In genomic region chr14:75041613-75042012, GRCh38 we compare ENCODE assay signal across 17 cellular contexts. TPM values are rescaled to one million over a fixed set of nuclear protein-coding genes. Genes with fewer than 3 reads are reported as not detected.
A peak's percentile ranks its signal among the peaks of the same experiment; 100 is the strongest.
DNase-seq lines count a peak whose midpoint lies in the region; ATAC-seq and TF ChIP-seq lines count a peak whose summit lies in the region.
"Had no signal": no experiment of that assay in that cellular context is flagged by ENCODE, and none has a peak within 500 bp of the region (broad histone marks: within the 10 kb centered on the region; RNA-seq: fewer than 3 reads in every experiment).

No MANE protein-coding gene starts in this region.

- no peaks in the 10 kb centered on the region for H3K27me3 Mint-ChIP-seq in natural killer cell (ENCODE audit: low read depth in 2 of 2)
- H3K27me3 Mint-ChIP-seq in effector memory CD8-positive, alpha-beta T cell = no peaks in the 10 kb centered on the region
- H3K27me3 Mint-ChIP-seq: CD4-positive, CD25-positive, alpha-beta regulatory T cell; memory B cell had no signal

- H3K4me1 ChIP-seq in duodenal mucosa (ENCODE audit: control insufficient read depth in 1 of 2, insufficient read depth in 2 of 2, low read length in 2 of 2) = peaks cover 17 to 27% of the 10 kb centered on the region in 2 donors
- H3K4me1 ChIP-seq in effector memory CD4-positive, alpha-beta T cell (ENCODE audit: control insufficient read depth, insufficient read depth, low read length, poor library complexity, severe bottlenecking) = no peaks in the 10 kb centered on the region

- H3K4me1 Mint-ChIP-seq in natural killer cell = peaks cover 4 to 22% of the 10 kb centered on the region in 2 donors
- peaks cover 6 to 20% of the 10 kb centered on the region in 2 donors for H3K4me1 Mint-ChIP-seq in effector memory CD8-positive, alpha-beta T cell (ENCODE audit: low read depth in 2 of 2)

- H3K27ac Mint-ChIP-seq in natural killer cell = no peak overlapping the region
- H3K27ac Mint-ChIP-seq in effector memory CD8-positive, alpha-beta T cell = no peak overlapping the region
- H3K27ac Mint-ChIP-seq: activated naive CD4-positive, alpha-beta T cell treated with anti-CD3 and anti-CD28 coated beads for 36 hours; memory B cell had no signal

- H3K27me3 ChIP-seq in duodenal mucosa (ENCODE audit: control insufficient read depth in 1 of 2, insufficient read depth in 2 of 2, low read length in 2 of 2) = no peaks in the 10 kb centered on the region
- H3K27me3 ChIP-seq in effector memory CD4-positive, alpha-beta T cell (replicated peaks; ENCODE audit: control insufficient read depth, insufficient read depth, low read length, poor library complexity, severe bottlenecking) = no peaks in the 10 kb centered on the region
- H3K27me3 ChIP-seq: cardiac muscle cell, thyroid gland had no signal

- peak overlapping the region in 1 of 2 donors; percentile 35 for H3K9ac ChIP-seq in duodenal mucosa (ENCODE audit: low read depth in 1 of 2, low read length in 2 of 2)

- H3K4me3 Mint-ChIP-seq in natural killer cell = no peak overlapping the region
- H3K4me3 Mint-ChIP-seq in effector memory CD8-positive, alpha-beta T cell = no peak overlapping the region
- H3K4me3 Mint-ChIP-seq: activated naive CD4-positive, alpha-beta T cell treated with anti-CD3 and anti-CD28 coated beads for 36 hours; CD4-positive, CD25-positive, alpha-beta regulatory T cell; memory B cell had no signal

- H3K27ac ChIP-seq in duodenal mucosa (ENCODE audit: low read depth, low read length) = peak overlapping the region; percentile 13
- no peak overlapping the region for H3K27ac ChIP-seq in effector memory CD4-positive, alpha-beta T cell (ENCODE audit: insufficient read depth, low read length, poor library complexity, severe bottlenecking)
- H3K27ac ChIP-seq: cardiac muscle cell, thyroid gland had no signal

- no peak for TF ChIP-seq CTCF in natural killer cell (IDR thresholded peaks at IDR 0.05)

- DNase-seq in NCI-H226 (peak; percentile 37), renal cortical epithelial cell (ENCODE audit: low read depth) (peak; percentile 87), natural killer cell (no peak)
- no peak for DNase-seq in effector memory CD4-positive, alpha-beta T cell
- no peak for DNase-seq in effector memory CD8-positive, alpha-beta T cell
- DNase-seq: activated CD8-positive, alpha-beta memory T cell treated with anti-CD3 and anti-CD28 coated beads for 24 hours; activated naive CD4-positive, alpha-beta T cell treated with anti-CD3 and anti-CD28 coated beads for 36 hours; CD4-positive, CD25-positive, alpha-beta regulatory T cell; hypothalamus; NCI-H1092 treated with DMSO at 0.1 percent for 48 hours; NCI-H2227 treated with DMSO at 0.1 percent for 48 hours; stimulated activated CD4-positive, alpha-beta T cell treated with anti-CD3 and anti-CD28 coated beads, Interleukin-12 subunit alpha, Interleukin-12 subunit beta, amount 100 ng/mL, for 4 hours; T1000; thyroid gland had no signal

- no peaks in the 10 kb centered on the region for H3K36me3 Mint-ChIP-seq in natural killer cell
- peaks cover 30% of the 10 kb centered on the region for H3K36me3 Mint-ChIP-seq in effector memory CD8-positive, alpha-beta T cell (ENCODE audit: insufficient read depth)

- peak overlapping the region in 1 of 2 donors; percentile 35 for H3K4me3 ChIP-seq in duodenal mucosa (ENCODE audit: low read depth in 1 of 2, low read length in 2 of 2)
- no peak overlapping the region for H3K4me3 ChIP-seq in effector memory CD4-positive, alpha-beta T cell (ENCODE audit: insufficient read depth, low read depth, low read length, poor library complexity, severe bottlenecking)
- H3K4me3 ChIP-seq: cardiac muscle cell, thyroid gland had no signal

- H3K36me3 ChIP-seq in duodenal mucosa (ENCODE audit: control insufficient read depth in 1 of 2, insufficient read depth in 2 of 2, low read length in 2 of 2) = peaks cover 3 to 10% of the 10 kb centered on the region in 2 donors
- H3K36me3 ChIP-seq in effector memory CD4-positive, alpha-beta T cell (ENCODE audit: control insufficient read depth, insufficient read depth, low read length) = peaks cover 9% of the 10 kb centered on the region

- intact Hi-C loops in natural killer cell (cut with micrococcal nuclease) = no loop called here

- ATAC-seq in natural killer cell = no peak
- ATAC-seq in effector memory CD8-positive, alpha-beta T cell (replicated peaks) = no peak

- no peaks in the 10 kb centered on the region for H3K9me3 ChIP-seq in duodenal mucosa (ENCODE audit: control insufficient read depth in 1 of 2, low read length in 2 of 2)
- H3K9me3 ChIP-seq in effector memory CD4-positive, alpha-beta T cell (ENCODE audit: control insufficient read depth, low read length) = no peaks in the 10 kb centered on the region
- H3K9me3 ChIP-seq: thyroid gland had no signal

- H3K9me3 Mint-ChIP-seq in natural killer cell = no peaks in the 10 kb centered on the region
- no peaks in the 10 kb centered on the region for H3K9me3 Mint-ChIP-seq in effector memory CD8-positive, alpha-beta T cell
- H3K9me3 Mint-ChIP-seq: activated naive CD4-positive, alpha-beta T cell treated with anti-CD3 and anti-CD28 coated beads for 36 hours; CD4-positive, CD25-positive, alpha-beta regulatory T cell; memory B cell had no signal

RNA-seq across cellular contexts. Expression of gene MLH3, which starts 9.7 kb away (rescaled TPM):
- total RNA-seq in renal cortical epithelial cell (18.8 and 35.8 TPM in 2 replicates), natural killer cell (10 to 100 TPM; 15.5 to 20.7 (median 19.1) TPM)

RNA-seq across cellular contexts. Expression of gene ACYP1, which starts 22.2 kb away (rescaled TPM):
- total RNA-seq in renal cortical epithelial cell = 6.9 and 8.3 TPM in 2 replicates
- 10 to 100 TPM; 13.3 to 17.4 (median 14.9) TPM for total RNA-seq in natural killer cell

RNA-seq across cellular contexts. Expression of gene ZC2HC1C, which starts 27.8 kb away (rescaled TPM):
- 1.6 and 4.7 TPM in 2 replicates for total RNA-seq in renal cortical epithelial cell
- total RNA-seq in natural killer cell = under 1 TPM in 1 of 3 donors, not detected in 2; 0.55 TPM

RNA-seq across cellular contexts. Expression of gene EIF2B2, which starts 38.9 kb away (rescaled TPM):
- 54.4 and 62.9 TPM in 2 replicates for total RNA-seq in renal cortical epithelial cell
- 10 to 100 TPM; 22.2 to 45.1 (median 31.2) TPM for total RNA-seq in natural killer cell

Comparison
In these comparisons a context has a peak if more than half of its experiments do, and no peak if none do; other contexts are left out.
1. DNase-seq: peak in NCI-H226 (single experiment) and renal cortical epithelial cell (single experiment); none in natural killer cell (single experiment), effector memory CD4-positive, alpha-beta T cell (0 of 3) and effector memory CD8-positive, alpha-beta T cell (0 of 3).